Comparison of ENCODE assay signal across 1 cellular context in genomic region chr2:2743164-2743571, GRCh38.
TF ChIP-seq lines count a peak whose summit lies in the region.

No MANE protein-coding gene starts in this region.

TF ChIP-seq in HepG2, 621 proteins besides CTCF, POLR2A, EP300 and RAD21 (continued from another document):
- no peak for TF ChIP-seq DBP (CRISPR knock-in tag; IDR thresholded peaks at IDR 0.05; ENCODE audit: not compliant biosample characterization)
- no peak for TF ChIP-seq ZNF780A (CRISPR knock-in tag; IDR thresholded peaks at IDR 0.05)
- no peak for TF ChIP-seq XBP1 (CRISPR knock-in tag; IDR thresholded peaks at IDR 0.05)
- no peak for TF ChIP-seq TERF1 (CRISPR knock-in tag; IDR thresholded peaks at IDR 0.05)
- TF ChIP-seq SMARCE1 (IDR thresholded peaks at IDR 0.05; ENCODE audit: borderline replicate concordance) = no peak
- no peak for TF ChIP-seq AHR (CRISPR knock-in tag; IDR thresholded peaks at IDR 0.05)
- TF ChIP-seq ZFP90 (CRISPR knock-in tag; IDR thresholded peaks at IDR 0.05; ENCODE audit: borderline replicate concordance) = no peak
